In the genomic region with DNA sequence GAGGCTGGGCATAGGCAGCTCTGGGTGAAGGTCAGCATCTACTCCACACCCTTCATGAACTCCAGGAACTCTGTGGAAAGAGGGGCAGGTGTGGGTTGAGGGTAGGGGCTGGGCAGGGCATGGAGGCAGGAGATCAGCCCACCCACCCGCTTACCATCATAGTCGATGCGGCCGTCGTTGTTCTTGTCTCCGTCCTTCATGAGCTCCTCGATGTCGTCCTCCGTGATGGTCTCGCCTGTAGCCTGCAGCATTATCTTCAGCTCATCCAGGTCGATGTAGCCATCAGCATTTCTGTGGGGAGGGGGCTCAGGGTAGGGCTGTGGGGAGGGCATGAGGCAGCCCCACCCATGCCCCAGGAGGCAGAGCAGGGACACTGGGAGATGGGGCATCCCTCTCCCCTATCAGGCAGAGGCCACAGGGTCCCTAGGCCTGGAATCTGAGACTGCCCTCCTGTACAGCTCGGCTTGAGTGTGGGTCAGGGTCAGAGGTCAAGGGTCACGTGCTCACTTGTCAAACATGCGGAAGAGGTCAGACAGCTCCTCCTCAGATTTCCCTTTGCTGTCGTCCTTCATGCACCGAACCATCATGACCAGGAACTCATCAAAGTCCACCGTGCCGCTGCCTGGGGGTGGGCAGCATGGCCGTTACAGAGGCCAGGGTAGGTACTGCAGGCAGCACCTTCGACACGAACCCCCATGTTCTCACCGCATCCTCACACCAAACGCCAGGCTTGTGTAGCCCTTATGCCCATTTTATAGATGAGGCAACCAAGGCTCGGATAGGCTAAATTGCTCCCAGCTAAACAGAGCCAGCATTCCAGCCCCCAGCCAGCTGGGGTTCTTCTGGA, we compare ENCODE assay signal across 1 cellular context.
TF ChIP-seq lines count a peak whose summit lies in the region.

No MANE protein-coding gene starts in this region.

TF ChIP-seq in IMR-90, 13 proteins besides CTCF, POLR2A, EP300 and RAD21:
- TF ChIP-seq FOS (IDR thresholded peaks at IDR 0.05; ENCODE audit: low read depth, low read length) (no peak), MXI1 (IDR thresholded peaks at IDR 0.05; ENCODE audit: borderline replicate concordance, low read depth, low read length) (no peak), MAZ (IDR thresholded peaks at IDR 0.05; ENCODE audit: borderline replicate concordance, low read depth, low read length) (no peak)
